8 cellular contexts compared by ENCODE assay signal in genomic region chr12:6074979-6075585, GRCh38. TPM values are rescaled to one million over a fixed set of nuclear protein-coding genes. Genes with fewer than 3 reads are reported as not detected.
DNase-seq lines count a peak whose midpoint lies in the region; TF ChIP-seq lines count a peak whose summit lies in the region.

No MANE protein-coding gene starts in this region.

- H3K27ac ChIP-seq in adrenal gland (peak overlapping the region in 2 of 5 donors; percentile 38 to 83), mesendoderm (ENCODE audit: low read depth, low read length) (no peak overlapping the region), tibial artery (no peak overlapping the region)

- H4K8ac ChIP-seq in mesendoderm (ENCODE audit: low read depth, low read length) = no peak overlapping the region

- no peak overlapping the region for H2BK15ac ChIP-seq in mesendoderm (replicated peaks; ENCODE audit: low read depth)

- no peak overlapping the region for H2AK5ac ChIP-seq in mesendoderm (ENCODE audit: low read length)

- H3K23ac ChIP-seq in mesendoderm (ENCODE audit: low read length) = no peak overlapping the region

- intact Hi-C loops in adrenal gland (cut with DNase I) (loop anchor here in 1 of 2 donors (5.0 kb wide), 1 partner anchor 102 kb away; no protein-coding TSS in a partner anchor), tibial artery (cut with DNase I; ENCODE audit: low total_unique reads) (no loop called here)

- H3K4me1 ChIP-seq in adrenal gland (replicated peaks in 1 of 2) (peaks cover 0 to 6% of the 10 kb centered on the region in 2 donors), mesendoderm (ENCODE audit: control insufficient read depth, low read depth, low read length) (no peaks in the 10 kb centered on the region), tibial artery (peaks cover 0 to 7% (median 5%) of the 10 kb centered on the region in 4 donors), BE2C (peaks cover 4% of the 10 kb centered on the region)

- no peak overlapping the region for H3K4ac ChIP-seq in mesendoderm (ENCODE audit: low read depth, low read length)

- H3K79me1 ChIP-seq in mesendoderm (ENCODE audit: low read length) = no peaks in the 10 kb centered on the region

- H4K5ac ChIP-seq in mesendoderm (ENCODE audit: low read length) = no peak overlapping the region

- H3K27me3 ChIP-seq in adrenal gland (no peaks in the 10 kb centered on the region), mesendoderm (ENCODE audit: insufficient read depth, low read length, poor library complexity) (no peaks in the 10 kb centered on the region), tibial artery (peaks cover 0 to 15% of the 10 kb centered on the region in 2 donors), BE2C (no peaks in the 10 kb centered on the region)

- H3K9ac ChIP-seq in mesendoderm (ENCODE audit: low read length) = no peak overlapping the region

- 37 to 55% (median 50%) methylated on average over 5 to 31 of the region's 31 CpGs for WGBS in adrenal gland, 4 donors
- no CpG with 5 or more reads among the region's 31 CpGs for WGBS in mesendoderm (ENCODE audit: extremely low coverage, insufficient coverage, low lambda C conversion rate)

- H3K4me2 ChIP-seq in mesendoderm (ENCODE audit: low read length) = no peak overlapping the region

- no peaks in the 10 kb centered on the region for H3K79me2 ChIP-seq in mesendoderm (ENCODE audit: control insufficient read depth, insufficient read depth, low read length)

- H3K4me3 ChIP-seq in adrenal gland (peak overlapping the region in 1 of 4 donors; percentile 16), mesendoderm (ENCODE audit: low read length) (no peak overlapping the region), tibial artery (peak overlapping the region; percentile 12 to 39), BE2C (ENCODE audit: low read depth, low read length) (no peak overlapping the region)

- H3K9me3 ChIP-seq in adrenal gland (replicated peaks in 1 of 3) = no peaks in the 10 kb centered on the region
- H3K9me3 ChIP-seq in tibial artery = no peaks in the 10 kb centered on the region
- no peaks in the 10 kb centered on the region for H3K9me3 ChIP-seq in BE2C

- H2BK120ac ChIP-seq in mesendoderm (ENCODE audit: low read depth, low read length) = no peak overlapping the region

- in situ Hi-C loops in ACHN (cut with HindIII; ENCODE audit: low pct_ligation_motif_present, low pct_unique_long_range_greater_than_20kb, low sequenced_read_pairs) = no loop called here

- TF ChIP-seq CTCF in adrenal gland (IDR thresholded peaks at IDR 0.05) = no peak
- TF ChIP-seq CTCF in tibial artery (IDR thresholded peaks at IDR 0.05) = no peak
- TF ChIP-seq CTCF in BE2C (IDR thresholded peaks at IDR 0.05; ENCODE audit: low read depth, low read length) = no peak

- DNase-seq in activated CD4-positive, alpha-beta T cell treated with anti-CD3 and anti-CD28 coated beads for 48 hours = peak; percentile 55
- no peak for DNase-seq in activated CD4-positive, alpha-beta T cell treated with anti-CD3 and anti-CD28 coated beads for 1 hour
- DNase-seq in adrenal gland (peak in 4 of 7 donors; percentile 38 to 68 (median 55)), mesendoderm (no peak), tibial artery (no peak), BE2C (no peak), DMS114 treated with DMSO at 0.1 percent for 48 hours (lab: John Stamatoyannopoulos, UW; ENCODE audit: unreplicated experiment) (no peak), ACHN (no peak)

- no peak overlapping the region for H2BK5ac ChIP-seq in mesendoderm (ENCODE audit: low read length)

- peak in 1 of 2 donors; percentile 19 for TF ChIP-seq POLR2A in adrenal gland (IDR thresholded peaks at IDR 0.05)

- H3K36me3 ChIP-seq in adrenal gland (replicated peaks in 1 of 2) (no peaks in the 10 kb centered on the region), mesendoderm (ENCODE audit: control insufficient read depth, insufficient read depth, low read length) (no peaks in the 10 kb centered on the region), tibial artery (no peaks in the 10 kb centered on the region), BE2C (no peaks in the 10 kb centered on the region)

- no peak overlapping the region for H3K18ac ChIP-seq in mesendoderm (ENCODE audit: low read length)

- H3K56ac ChIP-seq in mesendoderm (ENCODE audit: low read length) = peak overlapping the region; percentile 52

RNA-seq across cellular contexts. Expression of gene VWF, which starts 49.4 kb away (rescaled TPM):
- total RNA-seq in adrenal gland = 10 to 100 TPM; 19.9 to 60.1 (median 46.3) TPM
- polyA plus RNA-seq in adrenal gland = 10 to 100 TPM in 2 of 3 donors, 1 to 10 TPM in 1; 7.8 to 38.4 (median 10.5) TPM
- polyA plus RNA-seq in mesendoderm (2013, experiment 1 of 2) = 0.15 TPM
- 0.15 TPM for polyA plus RNA-seq in mesendoderm (2013, experiment 2 of 2)
- not detected for polyA plus RNA-seq in BE2C (2012; ENCODE audit: insufficient read depth, insufficient read length, low read depth)

Comparison
In these comparisons a context has a peak if more than half of its experiments do, and no peak if none do; other contexts are left out.
1. DNase-seq: peak in activated CD4-positive, alpha-beta T cell treated with anti-CD3 and anti-CD28 coated beads for 48 hours (single experiment) and adrenal gland (4 of 7); none in activated CD4-positive, alpha-beta T cell treated with anti-CD3 and anti-CD28 coated beads for 1 hour (single experiment), mesendoderm (single experiment), tibial artery (0 of 2), BE2C (single experiment), DMS114 treated with DMSO at 0.1 percent for 48 hours (single experiment) and ACHN (single experiment).
2. H3K4me3 ChIP-seq: peak in tibial artery (2 of 2); none in mesendoderm (single experiment) and BE2C (single experiment).